In the genomic region with DNA sequence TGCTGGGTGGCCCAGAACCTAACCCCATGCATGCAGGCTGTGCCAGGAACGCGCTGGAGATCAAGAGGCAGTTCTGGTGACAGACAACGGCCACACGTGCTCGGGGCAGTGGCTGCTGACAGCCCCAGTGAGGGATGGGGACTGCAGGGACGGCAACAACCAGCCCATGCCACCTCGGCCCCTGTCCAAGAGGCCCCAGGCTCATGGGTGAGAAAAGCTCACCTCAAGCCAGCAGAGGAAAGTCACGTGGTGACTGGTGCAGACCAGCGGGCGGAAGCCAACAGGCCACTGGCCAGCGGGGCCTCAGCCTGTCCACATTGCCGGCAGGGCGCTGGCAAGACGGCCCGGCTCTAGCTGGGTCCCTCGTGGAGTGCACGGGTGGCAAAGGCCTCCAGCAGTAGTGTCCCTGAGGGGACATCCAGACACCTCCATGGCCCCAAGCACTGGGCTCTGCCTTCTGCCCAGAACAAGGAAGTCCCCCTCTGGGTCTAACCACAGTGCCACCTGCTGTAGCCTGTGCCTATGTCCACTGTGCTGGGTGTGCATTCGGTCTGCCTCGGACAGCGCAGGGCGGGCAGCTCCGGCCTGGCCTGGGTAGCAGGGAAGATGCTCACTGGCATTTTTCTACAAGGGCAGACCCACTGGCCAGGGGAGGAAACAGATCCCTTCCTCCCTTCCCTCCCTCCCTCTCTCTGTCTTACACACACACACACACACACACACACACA, we compare ENCODE assay signal across 1 cellular context.
TF ChIP-seq lines count a peak whose summit lies in the region.

No MANE protein-coding gene starts in this region.

TF ChIP-seq in GM12878, 131 proteins besides CTCF, POLR2A, EP300 and RAD21 (continued from another document):
- TF ChIP-seq, protein P1, sequence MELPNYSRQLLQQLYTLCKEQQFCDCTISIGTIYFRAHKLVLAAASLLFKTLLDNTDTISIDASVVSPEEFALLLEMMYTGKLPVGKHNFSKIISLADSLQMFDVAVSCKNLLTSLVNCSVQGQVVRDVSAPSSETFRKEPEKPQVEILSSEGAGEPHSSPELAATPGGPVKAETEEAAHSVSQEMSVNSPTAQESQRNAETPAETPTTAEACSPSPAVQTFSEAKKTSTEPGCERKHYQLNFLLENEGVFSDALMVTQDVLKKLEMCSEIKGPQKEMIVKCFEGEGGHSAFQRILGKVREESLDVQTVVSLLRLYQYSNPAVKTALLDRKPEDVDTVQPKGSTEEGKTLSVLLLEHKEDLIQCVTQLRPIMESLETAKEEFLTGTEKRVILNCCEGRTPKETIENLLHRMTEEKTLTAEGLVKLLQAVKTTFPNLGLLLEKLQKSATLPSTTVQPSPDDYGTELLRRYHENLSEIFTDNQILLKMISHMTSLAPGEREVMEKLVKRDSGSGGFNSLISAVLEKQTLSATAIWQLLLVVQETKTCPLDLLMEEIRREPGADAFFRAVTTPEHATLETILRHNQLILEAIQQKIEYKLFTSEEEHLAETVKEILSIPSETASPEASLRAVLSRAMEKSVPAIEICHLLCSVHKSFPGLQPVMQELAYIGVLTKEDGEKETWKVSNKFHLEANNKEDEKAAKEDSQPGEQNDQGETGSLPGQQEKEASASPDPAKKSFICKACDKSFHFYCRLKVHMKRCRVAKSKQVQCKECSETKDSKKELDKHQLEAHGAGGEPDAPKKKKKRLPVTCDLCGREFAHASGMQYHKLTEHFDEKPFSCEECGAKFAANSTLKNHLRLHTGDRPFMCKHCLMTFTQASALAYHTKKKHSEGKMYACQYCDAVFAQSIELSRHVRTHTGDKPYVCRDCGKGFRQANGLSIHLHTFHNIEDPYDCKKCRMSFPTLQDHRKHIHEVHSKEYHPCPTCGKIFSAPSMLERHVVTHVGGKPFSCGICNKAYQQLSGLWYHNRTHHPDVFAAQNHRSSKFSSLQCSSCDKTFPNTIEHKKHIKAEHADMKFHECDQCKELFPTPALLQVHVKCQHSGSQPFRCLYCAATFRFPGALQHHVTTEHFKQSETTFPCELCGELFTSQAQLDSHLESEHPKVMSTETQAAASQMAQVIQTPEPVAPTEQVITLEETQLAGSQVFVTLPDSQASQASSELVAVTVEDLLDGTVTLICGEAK (IDR thresholded peaks at IDR 0.05; ENCODE audit: borderline replicate concordance) = no peak
- TF ChIP-seq, protein P2, sequence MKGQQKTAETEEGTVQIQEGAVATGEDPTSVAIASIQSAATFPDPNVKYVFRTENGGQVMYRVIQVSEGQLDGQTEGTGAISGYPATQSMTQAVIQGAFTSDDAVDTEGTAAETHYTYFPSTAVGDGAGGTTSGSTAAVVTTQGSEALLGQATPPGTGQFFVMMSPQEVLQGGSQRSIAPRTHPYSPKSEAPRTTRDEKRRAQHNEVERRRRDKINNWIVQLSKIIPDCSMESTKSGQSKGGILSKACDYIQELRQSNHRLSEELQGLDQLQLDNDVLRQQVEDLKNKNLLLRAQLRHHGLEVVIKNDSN (IDR thresholded peaks at IDR 0.05; ENCODE audit: borderline replicate concordance, extremely low read length, insufficient read depth, low read depth, low read length) = no peak
- no peak for TF ChIP-seq RBBP5 (conservative IDR thresholded peaks at IDR 0.05)
TF ChIP-seq in GM12878: peak in this region for 0.
